Comparison of ENCODE assay signal across 11 cellular contexts in genomic region chr5:150490296-150490669, GRCh38. TPM values are rescaled to one million over a fixed set of nuclear protein-coding genes. Genes with fewer than 3 reads are reported as not detected.
DNase-seq lines count a peak whose midpoint lies in the region; ATAC-seq and TF ChIP-seq lines count a peak whose summit lies in the region.
"Had no signal": no experiment of that assay in that cellular context is flagged by ENCODE, and none has a peak within 500 bp of the region (broad histone marks: within the 10 kb centered on the region; RNA-seq: fewer than 3 reads in every experiment).

No MANE protein-coding gene starts in this region.

- H3K36me3 ChIP-seq in heart left ventricle: peaks cover 0 to 14% (median 4%) of the 10 kb centered on the region in 9 donors
- H3K36me3 ChIP-seq in ectodermal cell (ENCODE audit: control insufficient read depth, insufficient read depth, low read length): no peaks in the 10 kb centered on the region
- H3K36me3 ChIP-seq in vagina: no peaks in the 10 kb centered on the region

- H3K4me1 Mint-ChIP-seq in nephron progenitor cell: peaks cover 61% of the 10 kb centered on the region

- no peaks in the 10 kb centered on the region for H3K9me3 ChIP-seq in heart left ventricle
- no peaks in the 10 kb centered on the region for H3K9me3 ChIP-seq in ectodermal cell (ENCODE audit: control insufficient read depth, low read length)
- no peaks in the 10 kb centered on the region for H3K9me3 ChIP-seq in vagina

- peaks cover 17% of the 10 kb centered on the region for H3K36me3 Mint-ChIP-seq in nephron progenitor cell (ENCODE audit: low read depth)
- H3K36me3 Mint-ChIP-seq: naive thymus-derived CD8-positive, alpha-beta T cell had no signal

- no peak for TF ChIP-seq POLR2A in heart left ventricle (IDR thresholded peaks at IDR 0.05)
- TF ChIP-seq POLR2A in vagina (IDR thresholded peaks at IDR 0.05): no peak

- H3K27me3 Mint-ChIP-seq in nephron progenitor cell (ENCODE audit: low read depth, poor library complexity): peaks cover 3% of the 10 kb centered on the region

- TF ChIP-seq CTCF in heart left ventricle (IDR thresholded peaks at IDR 0.05): no peak
- no peak for TF ChIP-seq CTCF in nephron progenitor cell (IDR thresholded peaks at IDR 0.05)
- TF ChIP-seq CTCF in vagina (IDR thresholded peaks at IDR 0.05): no peak

- 75 to 86% (median 84%) methylated on average over 2 of the region's 2 CpGs for WGBS in heart left ventricle, 4 donors
- WGBS in ectodermal cell, 2 experiments: 79 to 87% methylated on average over 2 of the region's 2 CpGs

- H3K27ac ChIP-seq in heart left ventricle (peak overlapping the region; percentile 24 to 100 (median 97)), ectodermal cell (ENCODE audit: insufficient read depth, low read depth, low read length, poor library complexity, severe bottlenecking) (peak overlapping the region; percentile 16), vagina (peak overlapping the region; percentile 94)

- intact Hi-C loops in heart left ventricle (cut with DNase I) (no loop called here), Right ventricle myocardium inferior (cut with DNase I) (no loop called here), vagina (cut with DNase I) (no loop called here)

- H3K4me3 ChIP-seq in heart left ventricle (peak overlapping the region in 1 of 12 donors; percentile 22), ectodermal cell (ENCODE audit: insufficient read depth, low read depth, low read length) (no peak overlapping the region), vagina (no peak overlapping the region)

- DNase-seq in heart left ventricle (no peak), Right ventricle myocardium inferior (ENCODE audit: missing footprints) (no peak), nephron progenitor cell (no peak), vagina (ENCODE audit: extremely low spot score in 2 of 2) (no peak), cerebellar nuclear complex (lab: John Stamatoyannopoulos, UW) (no peak), AML-193 (lab: John Stamatoyannopoulos, UW) (no peak)
- no peak for DNase-seq in activated CD4-positive, alpha-beta T cell treated with anti-CD3 and anti-CD28 coated beads, Interleukin-2, amount 50 U/mL, for 4 hours
- DNase-seq: activated CD8-positive, alpha-beta T cell treated with anti-CD3 and anti-CD28 coated beads for 36 hours; naive thymus-derived CD8-positive, alpha-beta T cell; NCI-H345 had no signal

- H3K27ac Mint-ChIP-seq in nephron progenitor cell: peak overlapping the region; percentile 95
- H3K27ac Mint-ChIP-seq: activated CD8-positive, alpha-beta T cell treated with anti-CD3 and anti-CD28 coated beads for 36 hours had no signal

- ATAC-seq in heart left ventricle: no peak
- no peak for ATAC-seq in Right ventricle myocardium inferior
- ATAC-seq: activated CD8-positive, alpha-beta T cell treated with anti-CD3 and anti-CD28 coated beads for 36 hours; naive thymus-derived CD8-positive, alpha-beta T cell had no signal

- H3K27me3 ChIP-seq in heart left ventricle (no peaks in the 10 kb centered on the region), ectodermal cell (ENCODE audit: control insufficient read depth, insufficient read depth, low read length, poor library complexity, severe bottlenecking) (no peaks in the 10 kb centered on the region), vagina (no peaks in the 10 kb centered on the region)

- no peak overlapping the region for H3K4me3 Mint-ChIP-seq in nephron progenitor cell
- H3K4me3 Mint-ChIP-seq: activated CD8-positive, alpha-beta T cell treated with anti-CD3 and anti-CD28 coated beads for 36 hours; naive thymus-derived CD8-positive, alpha-beta T cell had no signal

- H3K4me1 ChIP-seq in heart left ventricle (peaks cover 34 to 75% (median 67%) of the 10 kb centered on the region in 12 donors), ectodermal cell (ENCODE audit: control insufficient read depth, insufficient read depth, low read length) (peaks cover 49% of the 10 kb centered on the region), vagina (peaks cover 74% of the 10 kb centered on the region)

- H3K9me3 Mint-ChIP-seq in nephron progenitor cell: no peaks in the 10 kb centered on the region
- H3K9me3 Mint-ChIP-seq: activated CD8-positive, alpha-beta T cell treated with anti-CD3 and anti-CD28 coated beads for 36 hours; naive thymus-derived CD8-positive, alpha-beta T cell had no signal

RNA-seq across cellular contexts. Expression of gene NDST1, which starts 17.6 kb away (rescaled TPM):
- total RNA-seq in heart left ventricle (100 to 1,000 TPM in 2 of 9 donors, 10 to 100 TPM in 7; 50.2 to 156 (median 68.5) TPM), Right ventricle myocardium inferior (60.4 TPM), vagina (73.9 TPM)
- polyA plus RNA-seq in heart left ventricle: 10 to 100 TPM; 32.1 to 53.5 TPM
- polyA plus RNA-seq in ectodermal cell (2013, experiment 1 of 4): 38.1 TPM
- polyA plus RNA-seq in ectodermal cell (2013, experiment 2 of 4): 43.1 TPM
- polyA plus RNA-seq in ectodermal cell (2013, experiment 3 of 4): 29.0 TPM
- 37.1 TPM for polyA plus RNA-seq in ectodermal cell (2013, experiment 4 of 4)

RNA-seq across cellular contexts. Expression of gene RPS14, which starts 40.7 kb away (rescaled TPM):
- total RNA-seq in heart left ventricle (1,000 to 10,000 TPM; 1,031 to 1,428 (median 1,294) TPM), Right ventricle myocardium inferior (1,267 TPM), vagina (3,194 TPM)
- polyA plus RNA-seq in heart left ventricle: 1,000 to 10,000 TPM; 1,822 to 3,474 TPM
- 2,465 TPM for polyA plus RNA-seq in ectodermal cell (2013, experiment 1 of 4)
- 2,455 TPM for polyA plus RNA-seq in ectodermal cell (2013, experiment 2 of 4)
- 2,441 TPM for polyA plus RNA-seq in ectodermal cell (2013, experiment 3 of 4)
- polyA plus RNA-seq in ectodermal cell (2013, experiment 4 of 4): 2,668 TPM

Comparison
In these comparisons a context has a peak if more than half of its experiments do, and no peak if none do; other contexts are left out.
1. H3K27ac ChIP-seq: peak in every context shown above with its lines; median percentile 97 in heart left ventricle; 94 in vagina; 16 in ectodermal cell.